9 cellular contexts compared by ENCODE assay signal in genomic region chr12:30847259-30847658, GRCh38.
A peak's percentile ranks its signal among the peaks of the same experiment; 100 is the strongest.
DNase-seq lines count a peak whose midpoint lies in the region; FAIRE-seq and TF ChIP-seq lines count a peak whose summit lies in the region.
"Had no signal": no experiment of that assay in that cellular context is flagged by ENCODE, and none has a peak within 500 bp of the region (broad histone marks: within the 10 kb centered on the region; RNA-seq: fewer than 3 reads in every experiment).

No MANE protein-coding gene starts in this region.

- no peaks in the 10 kb centered on the region for H3K9me3 Mint-ChIP-seq in Calu3 (ENCODE audit: low read depth, unreplicated experiment)

- no peaks in the 10 kb centered on the region for H3K36me3 ChIP-seq in kidney epithelial cell (ENCODE audit: control insufficient read depth, insufficient read depth, low read length)

- intact Hi-C loops in Calu3 (cut with micrococcal nuclease; ENCODE audit: unreplicated experiment) = loop anchor here (1.0 to 2.0 kb wide), 2 partner anchors 138 to 392 kb away; no protein-coding TSS in a partner anchor

- POLR2A ChIA-PET in HEK293T (lab: Yijun Ruan, JAX) = no interaction called here

- peaks cover 10% of the 10 kb centered on the region for H3K4me1 Mint-ChIP-seq in Calu3 (ENCODE audit: low read depth, unreplicated experiment)

- no peak overlapping the region for H3K27ac Mint-ChIP-seq in Calu3 (ENCODE audit: unreplicated experiment)

- FAIRE-seq in urothelium cell line (lab: Jason Lieb, UNC) = no peak

- H3K27me3 ChIP-seq in kidney epithelial cell (ENCODE audit: control insufficient read depth, insufficient read depth, low read length) = no peaks in the 10 kb centered on the region

- CTCF ChIA-PET in Calu3 (lab: Charles Lee) (interaction anchor here (0.5 to 2.7 kb wide), 3 partner anchors 72 to 425 kb away, joined by 3 to 15 read pairs (median 8); no protein-coding TSS in a partner anchor), HEK293T (lab: Yijun Ruan, JAX) (interaction anchor here (0.7 to 2.9 kb wide), 3 partner anchors 127 to 425 kb away, joined by 3 to 13 read pairs (median 4); no protein-coding TSS in a partner anchor)

- peak; percentile 66 for TF ChIP-seq CTCF in Calu3 (IDR thresholded peaks at IDR 0.05; ENCODE audit: unreplicated experiment)
- TF ChIP-seq CTCF in kidney epithelial cell (IDR thresholded peaks at IDR 0.05; ENCODE audit: insufficient read depth, low read length, poor library complexity, severe bottlenecking) = peak; percentile 75

- no peak overlapping the region for H3K4me3 Mint-ChIP-seq in Calu3 (ENCODE audit: low read depth, unreplicated experiment)

- H3K36me3 Mint-ChIP-seq in Calu3 (ENCODE audit: insufficient read depth, unreplicated experiment) = peaks cover 15% of the 10 kb centered on the region

- BruUV-seq in Calu3 (replicated peaks; lab: Mats Ljungman, UMichigan) = no TSS peak

- DNase-seq in Calu3 (peak; percentile 48), HEK293T (ENCODE audit: extremely low spot score) (no peak), NCI-H510A (lab: John Stamatoyannopoulos, UW) (peak; percentile 28), amniotic stem cell (lab: John Stamatoyannopoulos, UW) (peak; percentile 50), kidney epithelial cell (ENCODE audit: low read depth) (no peak), urothelium cell line (ENCODE audit: low spot score) (peak; percentile 26), D341Med (ENCODE audit: low spot score) (no peak), AG08396 (ENCODE audit: low spot score) (no peak)

- H3K27me3 Mint-ChIP-seq in Calu3 (ENCODE audit: unreplicated experiment) = peaks cover 16% of the 10 kb centered on the region

- no peak overlapping the region for H3K4me3 ChIP-seq in kidney epithelial cell (ENCODE audit: low read depth, low read length)
- H3K4me3 ChIP-seq: skin epidermis had no signal

TF ChIP-seq in HEK293T, 16 proteins besides CTCF, POLR2A, EP300 and RAD21:
- 0 out of 2 replicates have a peak, but pooled peaks have one; percentile 22 for TF ChIP-seq FOXM1 (IDR thresholded peaks at IDR 0.05; ENCODE audit: borderline replicate concordance)
- no peak for TF ChIP-seq LEF1 (IDR thresholded peaks at IDR 0.05; ENCODE audit: borderline replicate concordance)
- 0 out of 2 replicates have a peak, but pooled peaks have one; percentile 25 for TF ChIP-seq NFRKB (IDR thresholded peaks at IDR 0.05)

Comparison
In these comparisons a context has a peak if more than half of its experiments do, and no peak if none do; other contexts are left out.
1. DNase-seq: peak in Calu3 (single experiment), NCI-H510A (single experiment), amniotic stem cell (single experiment) and urothelium cell line (single experiment); none in HEK293T (single experiment), kidney epithelial cell (single experiment), D341Med (single experiment) and AG08396 (single experiment).